Comparison of ENCODE assay signal across 11 cellular contexts in genomic region chr18:72673242-72673641, GRCh38.
DNase-seq lines count a peak whose midpoint lies in the region; ATAC-seq, FAIRE-seq and TF ChIP-seq lines count a peak whose summit lies in the region.
"Had no signal": no experiment of that assay in that cellular context is flagged by ENCODE, and none has a peak within 500 bp of the region (broad histone marks: within the 10 kb centered on the region; RNA-seq: fewer than 3 reads in every experiment).

No MANE protein-coding gene starts in this region.

- H3K4ac ChIP-seq in H1 (replicated peaks; ENCODE audit: insufficient read length, low read depth, low read length): no peak overlapping the region

- no peaks in the 10 kb centered on the region for H3K27me3 ChIP-seq in GM23338 (ENCODE audit: insufficient read depth)
- no peaks in the 10 kb centered on the region for H3K27me3 ChIP-seq in Loucy (ENCODE audit: insufficient read depth, low read length, poor library complexity, severe bottlenecking)
- no peaks in the 10 kb centered on the region for H3K27me3 ChIP-seq in H1 (replicated peaks in 1 of 4; ENCODE audit: control insufficient read depth in 3 of 4, extremely low read depth in 1 of 4, insufficient read depth in 3 of 4, low read length in 3 of 4)
- no peaks in the 10 kb centered on the region for H3K27me3 ChIP-seq in CD4-positive, alpha-beta T cell (ENCODE audit: control insufficient read depth, insufficient read depth, low read length)

- H3K36me3 Mint-ChIP-seq in GM23338 (ENCODE audit: low read depth): no peaks in the 10 kb centered on the region; the same call in 2 of the 3 replicates
- no peaks in the 10 kb centered on the region for H3K36me3 Mint-ChIP-seq in CD4-positive, alpha-beta T cell (ENCODE audit: low read depth)
- H3K36me3 Mint-ChIP-seq in activated CD4-positive, alpha-beta T cell treated with anti-CD3 and anti-CD28 coated beads, Interleukin-2, amount 10 ng/mL, durations not matched to agents 7 days and 5 days (ENCODE audit: low read depth): no peaks in the 10 kb centered on the region
- H3K36me3 Mint-ChIP-seq: CD14-positive monocyte; CD8-positive, alpha-beta memory T cell had no signal

- no peaks in the 10 kb centered on the region for H3K4me1 Mint-ChIP-seq in GM23338
- no peaks in the 10 kb centered on the region for H3K4me1 Mint-ChIP-seq in CD4-positive, alpha-beta T cell (ENCODE audit: low read depth)
- H3K4me1 Mint-ChIP-seq in activated CD4-positive, alpha-beta T cell treated with anti-CD3 and anti-CD28 coated beads, Interleukin-2, amount 10 ng/mL, durations not matched to agents 7 days and 5 days: no peaks in the 10 kb centered on the region
- H3K4me1 Mint-ChIP-seq: CD14-positive monocyte; CD8-positive, alpha-beta memory T cell had no signal

- H3K36me3 ChIP-seq in GM23338 (ENCODE audit: insufficient read depth) (no peaks in the 10 kb centered on the region), Loucy (ENCODE audit: insufficient read depth, low read length) (no peaks in the 10 kb centered on the region), H1 (ENCODE audit: control insufficient read depth in 2 of 4, insufficient read depth in 4 of 4, low read length in 3 of 4) (no peaks in the 10 kb centered on the region)

- H4K20me1 ChIP-seq in GM23338 (replicated peaks; ENCODE audit: insufficient read depth) (no peaks in the 10 kb centered on the region), Loucy (ENCODE audit: insufficient read depth, low read length, poor library complexity, severe bottlenecking) (no peaks in the 10 kb centered on the region), H1 (replicated peaks in 1 of 2; ENCODE audit: control insufficient read depth in 1 of 2, insufficient read depth in 2 of 2, low read length in 2 of 2) (no peaks in the 10 kb centered on the region)

- H3K23me2 ChIP-seq in H1 (ENCODE audit: low read depth, low read length): no peaks in the 10 kb centered on the region

- H4K5ac ChIP-seq in H1 (ENCODE audit: insufficient read length, low read depth, low read length): no peak overlapping the region

- H3K4me2 ChIP-seq in GM23338 (no peak overlapping the region), Loucy (ENCODE audit: low read depth, low read length, poor library complexity, severe bottlenecking) (no peak overlapping the region), H1 (ENCODE audit: insufficient read depth in 1 of 2, low read depth in 2 of 2, low read length in 2 of 2) (no peak overlapping the region)

- CTCF ChIA-PET in H1 (lab: Charles Lee; ENCODE audit: partially characterized antibody): interaction anchor here (0.6 to 2.2 kb wide), 5 partner anchors 8 to 519 kb away, joined by 3 to 11 read pairs (median 3); no protein-coding TSS in a partner anchor
- CTCF ChIA-PET in CD4-positive, alpha-beta T cell (lab: Charles Lee): no interaction called here
- CTCF ChIA-PET in activated CD4-positive, alpha-beta T cell treated with anti-CD3 and anti-CD28 coated beads, Interleukin-2, amount 10 ng/mL, durations not matched to agents 7 days and 5 days (lab: Charles Lee): no interaction called here

- no peak for TF ChIP-seq CTCF in GM23338 (conservative IDR thresholded peaks at IDR 0.05; ENCODE audit: low read depth in 2 of 2)
- TF ChIP-seq CTCF in Loucy (conservative IDR thresholded peaks at IDR 0.05; ENCODE audit: low read length): no peak
- no peak for TF ChIP-seq CTCF in H1 (IDR thresholded peaks at IDR 0.05; ENCODE audit: control extremely low read depth in 1 of 3, insufficient read depth in 1 of 3, low read depth in 1 of 3, low read length in 3 of 3)
- no peak for TF ChIP-seq CTCF in CD4-positive, alpha-beta T cell (IDR thresholded peaks at IDR 0.05)

- no peak overlapping the region for H3K18ac ChIP-seq in H1 (ENCODE audit: extremely low read depth, low read length)

- no peak overlapping the region for H3K4me3 Mint-ChIP-seq in GM23338
- no peak overlapping the region for H3K4me3 Mint-ChIP-seq in CD4-positive, alpha-beta T cell
- H3K4me3 Mint-ChIP-seq in activated CD4-positive, alpha-beta T cell treated with anti-CD3 and anti-CD28 coated beads, Interleukin-2, amount 10 ng/mL, durations not matched to agents 7 days and 5 days: no peak overlapping the region
- H3K4me3 Mint-ChIP-seq: CD14-positive monocyte; CD8-positive, alpha-beta memory T cell had no signal

- H2AK5ac ChIP-seq in H1 (ENCODE audit: low read depth, low read length): no peak overlapping the region

- peaks cover 9% of the 10 kb centered on the region for H3K9me3 Mint-ChIP-seq in GM23338
- no peaks in the 10 kb centered on the region for H3K9me3 Mint-ChIP-seq in CD4-positive, alpha-beta T cell
- H3K9me3 Mint-ChIP-seq in activated CD4-positive, alpha-beta T cell treated with anti-CD3 and anti-CD28 coated beads, Interleukin-2, amount 10 ng/mL, durations not matched to agents 7 days and 5 days: no peaks in the 10 kb centered on the region
- H3K9me3 Mint-ChIP-seq: CD14-positive monocyte had no signal

- no peaks in the 10 kb centered on the region for H3K27me3 Mint-ChIP-seq in GM23338 (ENCODE audit: insufficient read depth, low read depth, poor library complexity)
- H3K27me3 Mint-ChIP-seq in CD4-positive, alpha-beta T cell: peaks cover 11% of the 10 kb centered on the region
- H3K27me3 Mint-ChIP-seq in activated CD4-positive, alpha-beta T cell treated with anti-CD3 and anti-CD28 coated beads, Interleukin-2, amount 10 ng/mL, durations not matched to agents 7 days and 5 days: no peaks in the 10 kb centered on the region
- H3K27me3 Mint-ChIP-seq: CD8-positive, alpha-beta memory T cell had no signal

- no peaks in the 10 kb centered on the region for H3K79me1 ChIP-seq in H1 (ENCODE audit: low read depth, low read length)

- TF ChIP-seq POLR2A in H1 (IDR thresholded peaks at IDR 0.05; ENCODE audit: control extremely low read depth in 1 of 2, low read depth in 2 of 2, low read length in 2 of 2): no peak

- no peak overlapping the region; the same call in 1 of the 2 replicates for H4K8ac ChIP-seq in H1 (ENCODE audit: extremely low read depth, insufficient read depth, low read length)

- no peaks in the 10 kb centered on the region for H3K9me2 ChIP-seq in GM23338 (ENCODE audit: insufficient read depth)
- no peaks in the 10 kb centered on the region for H3K9me2 ChIP-seq in Loucy (replicated peaks; ENCODE audit: low read depth, low read length)

- intact Hi-C loops in CD4-positive, alpha-beta T cell (cut with DNase I, micrococcal nuclease): no loop called here

- TF ChIP-seq EP300 in H1 (IDR thresholded peaks at IDR 0.05; ENCODE audit: borderline replicate concordance in 1 of 2, low read depth in 2 of 2, low read length in 2 of 2): no peak

- H3K4me1 ChIP-seq in GM23338 (ENCODE audit: insufficient read depth) (no peaks in the 10 kb centered on the region), Loucy (ENCODE audit: insufficient read depth, low read length, poor library complexity, severe bottlenecking) (no peaks in the 10 kb centered on the region), H1 (replicated peaks in 1 of 4; ENCODE audit: control insufficient read depth in 3 of 4, insufficient read depth in 4 of 4, low read length in 3 of 4) (no peaks in the 10 kb centered on the region)
- H3K4me1 ChIP-seq: Caco-2 had no signal

- H3K4me3 ChIP-seq in GM23338 (no peak overlapping the region), Loucy (ENCODE audit: low read length, poor library complexity, severe bottlenecking) (no peak overlapping the region), H1 (ENCODE audit: extremely low read depth in 1 of 4, insufficient read depth in 2 of 4, low read depth in 3 of 4, low read length in 4 of 4) (no peak overlapping the region)

- H3K9ac ChIP-seq in Loucy (ENCODE audit: low read depth, low read length, poor library complexity, severe bottlenecking) (no peak overlapping the region), H1 (replicated peaks in 1 of 4; ENCODE audit: extremely low read depth in 1 of 4, low read depth in 3 of 4, low read length in 3 of 4) (no peak overlapping the region)

- no peak for ATAC-seq in GM23338
- ATAC-seq in HG03457 (IDR thresholded peaks at IDR 0.05; ENCODE audit: unreplicated experiment): no peak
- ATAC-seq in CD4-positive, alpha-beta T cell (ENCODE audit: poor library complexity): no peak

- WGBS in H1 (ENCODE audit: extremely low coverage in 1 of 2, insufficient coverage in 1 of 2, insufficient read length in 1 of 2, insufficient replicate concordance in 2 of 2, low coverage in 1 of 2, low lambda C conversion rate in 2 of 2, missing lambda C conversion rate in 1 of 2), 2 experiments: 94% methylated on average over 5 of the region's 5 CpGs; no CpG with 5 or more reads in 1 of the 2 experiments

- H3F3A ChIP-seq in GM23338 (replicated peaks; ENCODE audit: low read depth): no peaks in the 10 kb centered on the region
- H3F3A ChIP-seq in Loucy (ENCODE audit: low read depth): no peaks in the 10 kb centered on the region

- no peak overlapping the region for H3K56ac ChIP-seq in H1 (replicated peaks; ENCODE audit: insufficient read length, low read depth, low read length)

- H3K79me2 ChIP-seq in GM23338 (replicated peaks; ENCODE audit: insufficient read depth) (no peaks in the 10 kb centered on the region), Loucy (ENCODE audit: insufficient read depth, low read length) (no peaks in the 10 kb centered on the region), H1 (ENCODE audit: control insufficient read depth in 1 of 2, insufficient read depth in 2 of 2, low read length in 2 of 2) (no peaks in the 10 kb centered on the region)

- no peak overlapping the region for H2BK120ac ChIP-seq in H1 (replicated peaks; ENCODE audit: low read depth, low read length)

- H3K23ac ChIP-seq in H1 (ENCODE audit: insufficient read length): no peak overlapping the region

- no peak for TF ChIP-seq RAD21 in H1 (IDR thresholded peaks at IDR 0.05 in 1 of 2, conservative IDR thresholded peaks at IDR 0.05 in 1 of 2; ENCODE audit: low read depth in 2 of 2, low read length in 2 of 2)

- peak overlapping the region; percentile 56 for H2AFZ ChIP-seq in GM23338
- peak overlapping the region; percentile 41; the same call in 1 of the 2 replicates for H2AFZ ChIP-seq in Loucy (ENCODE audit: low read length)
- H2AFZ ChIP-seq in H1 (ENCODE audit: low read length): 0 out of 2 replicates have a peak overlapping the region, but pooled peaks have one; percentile 60

- no peak overlapping the region for H4K91ac ChIP-seq in H1 (replicated peaks; ENCODE audit: insufficient read length, low read length)

- POLR2A ChIA-PET in H1 (lab: Charles Lee; ENCODE audit: partially characterized antibody): no interaction called here
- POLR2A ChIA-PET in CD4-positive, alpha-beta T cell (lab: Charles Lee): no interaction called here
- POLR2A ChIA-PET in activated CD4-positive, alpha-beta T cell treated with anti-CD3 and anti-CD28 coated beads, Interleukin-2, amount 10 ng/mL, durations not matched to agents 7 days and 5 days (lab: Charles Lee): interaction anchor here (0.6 kb wide), 1 partner anchor 84 kb away, joined by 3 read pairs; no protein-coding TSS in a partner anchor

- no peak for DNase-seq in GM23338 (ENCODE audit: low spot score)
- DNase-seq in H1 (ENCODE audit: low read depth in 1 of 2, low spot score in 2 of 2): no peak
- no peak for DNase-seq in CD4-positive, alpha-beta T cell
- DNase-seq in activated CD4-positive, alpha-beta T cell treated with anti-CD3 and anti-CD28 coated beads, Interleukin-2, amount 10 ng/mL, durations not matched to agents 7 days and 5 days: no peak
- DNase-seq: Caco-2; CD8-positive, alpha-beta memory T cell; GF-D8; H7 had no signal

- H2BK15ac ChIP-seq in H1 (ENCODE audit: low read length): no peak overlapping the region

- H3K9me3 ChIP-seq in Loucy (ENCODE audit: insufficient read depth, low read depth, low read length) (no peaks in the 10 kb centered on the region), H1 (ENCODE audit: insufficient read depth in 2 of 2, low read depth in 1 of 2, low read length in 1 of 2) (peaks cover 0 to 5% of the 10 kb centered on the region in 2 experiments; a peak in 1 of 4 replicates)
- H3K9me3 ChIP-seq in CD4-positive, alpha-beta T cell (ENCODE audit: control insufficient read depth, low read length): no peaks in the 10 kb centered on the region
- H3K9me3 ChIP-seq: Caco-2 had no signal

- 0 out of 2 replicates have a peak overlapping the region, but pooled peaks have one; percentile 12 for H2BK12ac ChIP-seq in H1 (ENCODE audit: low read depth, low read length)

- H3K27ac ChIP-seq in GM23338 (ENCODE audit: low read depth): no peak overlapping the region
- H3K27ac ChIP-seq in H1 (ENCODE audit: low read depth, low read length): no peak overlapping the region
- H3K27ac ChIP-seq in CD4-positive, alpha-beta T cell (ENCODE audit: low read depth, low read length): no peak overlapping the region

- no peak overlapping the region for H3K14ac ChIP-seq in H1 (ENCODE audit: insufficient read length)

- H2BK20ac ChIP-seq in H1 (ENCODE audit: low read length): no peak overlapping the region

- H2BK5ac ChIP-seq in H1 (ENCODE audit: low read depth, low read length): no peak overlapping the region

- H3K27ac Mint-ChIP-seq in GM23338: no peak overlapping the region
- no peak overlapping the region for H3K27ac Mint-ChIP-seq in CD4-positive, alpha-beta T cell
- H3K27ac Mint-ChIP-seq in activated CD4-positive, alpha-beta T cell treated with anti-CD3 and anti-CD28 coated beads, Interleukin-2, amount 10 ng/mL, durations not matched to agents 7 days and 5 days: no peak overlapping the region
- H3K27ac Mint-ChIP-seq: CD14-positive monocyte; CD8-positive, alpha-beta memory T cell had no signal

- no peak for FAIRE-seq in H1 (lab: Jason Lieb, UNC)
